Comparison of ENCODE assay signal across 25 cellular contexts in the genomic region with DNA sequence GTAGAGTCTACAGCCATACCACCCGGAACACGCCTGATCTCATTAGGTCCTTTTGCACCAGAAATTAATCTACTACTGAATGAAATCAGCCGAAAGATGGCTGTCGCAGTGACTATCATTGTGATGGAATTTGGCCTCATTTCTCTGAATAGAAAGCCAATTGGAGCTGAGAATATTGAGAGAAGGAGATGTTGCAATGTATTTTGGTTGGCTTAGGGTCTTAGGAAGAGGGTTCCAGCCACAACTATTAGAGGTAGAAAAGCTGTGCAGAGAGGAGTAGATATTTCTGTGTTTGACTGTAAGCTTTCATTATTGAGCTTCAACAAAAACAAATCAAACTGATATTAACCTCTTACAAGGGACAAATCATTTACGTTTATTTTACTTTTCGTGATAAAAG.
"Had no signal": no experiment of that assay in that cellular context is flagged by ENCODE, and none has a peak within 500 bp of the region (broad histone marks: within the 10 kb centered on the region; RNA-seq: fewer than 3 reads in every experiment).

No MANE protein-coding gene starts in this region.

- H3K4me1 ChIP-seq: esophagus muscularis mucosa, foreskin keratinocyte, gastroesophageal sphincter, pancreas, sigmoid colon, stomach, upper lobe of left lung had no signal

- H3K36me3 Mint-ChIP-seq: memory B cell; natural killer cell; stimulated activated effector memory CD8-positive, alpha-beta T cell treated with anti-CD3 and anti-CD28 coated beads, Interleukin-12 subunit alpha, Interleukin-12 subunit beta, amount 100 ng/mL, for 72 hours had no signal

- H3K9me3 Mint-ChIP-seq: dendritic cell treated with granulocyte-macrophage colony-stimulating factor and Interleukin-4, amounts not matched to agents 40 ng/mL and 50 ng/mL, for 4 days; endodermal cell; memory B cell; stimulated activated effector memory CD8-positive, alpha-beta T cell treated with anti-CD3 and anti-CD28 coated beads, Interleukin-12 subunit alpha, Interleukin-12 subunit beta, amount 100 ng/mL, for 72 hours had no signal

- H3K27me3 Mint-ChIP-seq: dendritic cell treated with granulocyte-macrophage colony-stimulating factor and Interleukin-4, amounts not matched to agents 40 ng/mL and 50 ng/mL, for 4 days; memory B cell had no signal

- H3K27ac ChIP-seq: esophagus muscularis mucosa, foreskin keratinocyte, gastroesophageal sphincter, hepatocyte, neutrophil, pancreas, sigmoid colon, stomach, upper lobe of left lung had no signal

- H3K27ac Mint-ChIP-seq: dendritic cell treated with granulocyte-macrophage colony-stimulating factor and Interleukin-4, amounts not matched to agents 40 ng/mL and 50 ng/mL, for 4 days; endodermal cell; memory B cell; natural killer cell; stimulated activated effector memory CD8-positive, alpha-beta T cell treated with anti-CD3 and anti-CD28 coated beads, Interleukin-12 subunit alpha, Interleukin-12 subunit beta, amount 100 ng/mL, for 72 hours had no signal

- H3K4me3 Mint-ChIP-seq: dendritic cell treated with granulocyte-macrophage colony-stimulating factor and Interleukin-4, amounts not matched to agents 40 ng/mL and 50 ng/mL, for 4 days; endodermal cell; memory B cell; natural killer cell; neural crest cell; stimulated activated effector memory CD8-positive, alpha-beta T cell treated with anti-CD3 and anti-CD28 coated beads, Interleukin-12 subunit alpha, Interleukin-12 subunit beta, amount 100 ng/mL, for 72 hours had no signal

- H3K9me3 ChIP-seq: esophagus muscularis mucosa, gastroesophageal sphincter, heart left ventricle, neutrophil, pancreas, sigmoid colon, stomach, tibial nerve, upper lobe of left lung had no signal

- H3K36me3 ChIP-seq: esophagus muscularis mucosa, gastroesophageal sphincter, heart left ventricle, neutrophil, pancreas, sigmoid colon, stomach, tibial nerve, upper lobe of left lung had no signal

- ATAC-seq: foreskin keratinocyte; gastroesophageal sphincter; natural killer cell; pancreas; stimulated activated effector memory CD8-positive, alpha-beta T cell treated with anti-CD3 and anti-CD28 coated beads, Interleukin-12 subunit alpha, Interleukin-12 subunit beta, amount 100 ng/mL, for 72 hours had no signal

- H3K4me3 ChIP-seq: esophagus muscularis mucosa, gastroesophageal sphincter, hepatocyte, lung, pancreas, sigmoid colon, stomach, upper lobe of left lung had no signal

- H3K4me1 Mint-ChIP-seq: endodermal cell; memory B cell; natural killer cell; neural crest cell; stimulated activated effector memory CD8-positive, alpha-beta T cell treated with anti-CD3 and anti-CD28 coated beads, Interleukin-12 subunit alpha, Interleukin-12 subunit beta, amount 100 ng/mL, for 72 hours had no signal

- H3K27me3 ChIP-seq: esophagus muscularis mucosa, foreskin keratinocyte, gastroesophageal sphincter, heart left ventricle, hepatocyte, neutrophil, pancreas, sigmoid colon, stomach, tibial nerve, upper lobe of left lung had no signal

- DNase-seq: cerebellar nuclear complex; effector CD8-positive, alpha-beta T cell; endodermal cell; foreskin keratinocyte; heart left ventricle; kidney; natural killer cell; pancreas; retina; sigmoid colon; stimulated activated CD4-positive, alpha-beta T cell treated with anti-CD3 and anti-CD28 coated beads, Interleukin-2, amount 100 ng/mL, for 24 hours; stimulated activated CD4-positive, alpha-beta T cell treated with anti-CD3 and anti-CD28 coated beads, Interleukin-4, amount 100 ng/mL, for 24 hours; stimulated activated naive CD4-positive, alpha-beta T cell treated with Interleukin-2 at 50 U/mL for 16 hours; stomach; upper lobe of left lung had no signal
